Comparison of ENCODE assay signal across 8 cellular contexts in the genomic region with DNA sequence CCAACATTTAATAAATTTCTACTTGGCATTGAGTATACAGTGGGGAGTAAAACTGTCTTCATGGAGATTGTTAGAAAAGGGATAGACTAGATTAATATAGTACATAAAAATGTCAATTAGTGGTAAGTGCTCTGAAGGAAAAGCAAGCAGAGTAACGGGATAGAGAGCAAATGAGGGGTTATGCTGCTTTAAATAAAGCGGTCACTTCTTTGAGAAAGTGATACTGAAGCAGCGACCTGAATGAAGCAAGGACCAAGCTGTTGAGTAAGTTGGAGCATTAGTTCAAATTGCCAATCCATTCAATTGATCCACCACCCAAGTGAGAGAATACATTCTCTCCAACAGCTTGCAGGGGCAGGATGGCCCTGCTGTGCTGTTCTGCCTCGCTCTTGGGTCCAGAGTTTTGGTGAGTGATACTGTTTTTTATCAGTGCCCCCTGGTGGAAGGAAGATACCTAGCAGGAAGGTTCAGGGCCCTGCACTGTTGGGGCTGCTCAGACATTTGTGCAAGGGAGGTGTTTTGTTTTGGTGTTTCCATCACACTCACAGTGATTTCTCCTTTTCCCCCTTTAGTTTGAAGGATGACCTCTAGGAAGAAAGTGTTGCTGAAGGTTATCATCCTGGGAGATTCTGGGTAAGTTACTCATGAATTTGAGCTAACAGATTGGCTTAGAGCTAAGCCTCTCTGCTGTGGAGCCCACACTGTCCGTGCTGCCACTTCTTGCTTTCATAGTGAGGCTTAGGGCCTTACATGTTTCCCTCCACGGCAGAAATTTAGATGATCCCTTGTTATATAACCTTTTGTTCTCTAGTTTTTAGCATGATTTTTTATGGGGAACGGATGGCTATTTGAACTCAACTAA.
DNase-seq lines count a peak whose midpoint lies in the region; ATAC-seq and TF ChIP-seq lines count a peak whose summit lies in the region.

No MANE protein-coding gene starts in this region.

- POLR2A ChIA-PET in activated CD8-positive, alpha-beta T cell treated with anti-CD3 and anti-CD28 coated beads, Interleukin-2, amount 10 ng/mL, durations not matched to agents 7 days and 5 days (lab: Charles Lee), result interaction anchor here (1.0 to 3.5 kb wide), 2 partner anchors 114 to 145 kb away, joined by 3 to 27 read pairs; a partner anchor contains a TSS

- H3K4me3 ChIP-seq in endodermal cell (ENCODE audit: low read length) (no peak overlapping the region), mucosa of descending colon (no peak overlapping the region), stomach (no peak overlapping the region)

- H3K4me1 ChIP-seq in endodermal cell (ENCODE audit: control insufficient read depth, insufficient read depth, low read length) (peaks cover 11% of the 10 kb centered on the region), mucosa of descending colon (ENCODE audit: low read depth) (peaks cover 12% of the 10 kb centered on the region), stomach (peaks cover 14 to 60% (median 35%) of the 10 kb centered on the region in 4 donors)

- H3K27ac ChIP-seq in C4-2B (no peak overlapping the region), endodermal cell (ENCODE audit: low read depth, low read length) (peak overlapping the region; percentile 19), stomach (peak overlapping the region in 3 of 5 donors; percentile 49 to 61 (median 58))

- H3K4me1 Mint-ChIP-seq in activated CD8-positive, alpha-beta T cell treated with anti-CD3 and anti-CD28 coated beads, Interleukin-2, amount 10 ng/mL, durations not matched to agents 7 days and 5 days (ENCODE audit: low read depth), result peaks cover 76% of the 10 kb centered on the region
- peaks cover 26% of the 10 kb centered on the region for H3K4me1 Mint-ChIP-seq in endodermal cell

- 65 to 69% methylated on average over 6 to 7 of the region's 7 CpGs for WGBS in endodermal cell (ENCODE audit: insufficient coverage in 1 of 2, insufficient read length in 1 of 2), 2 experiments
- WGBS in stomach, 5 donors, result 52 to 58% (median 56%) methylated on average over 7 of the region's 7 CpGs

- H3K4me3 Mint-ChIP-seq in activated CD8-positive, alpha-beta T cell treated with anti-CD3 and anti-CD28 coated beads, Interleukin-2, amount 10 ng/mL, durations not matched to agents 7 days and 5 days, result no peak overlapping the region
- H3K4me3 Mint-ChIP-seq in endodermal cell, result no peak overlapping the region

- CTCF ChIA-PET in activated CD8-positive, alpha-beta T cell treated with anti-CD3 and anti-CD28 coated beads, Interleukin-2, amount 10 ng/mL, durations not matched to agents 7 days and 5 days (lab: Charles Lee), result interaction anchor here (0.6 to 10.7 kb wide), 44 partner anchors 9 to 234 kb away, joined by 3 to 256 read pairs (median 5); a partner anchor contains a TSS

- ATAC-seq in GM19025 (IDR thresholded peaks at IDR 0.05; ENCODE audit: low read depth, unreplicated experiment), result peak; percentile 77
- peak; percentile 68 for ATAC-seq in HG03442 (IDR thresholded peaks at IDR 0.05; ENCODE audit: unreplicated experiment)
- peak; percentile 91 for ATAC-seq in activated CD8-positive, alpha-beta T cell treated with anti-CD3 and anti-CD28 coated beads, Interleukin-2, amount 10 ng/mL, durations not matched to agents 7 days and 5 days
- ATAC-seq in mucosa of descending colon, result peak; percentile 98

- H3K27me3 ChIP-seq in endodermal cell (ENCODE audit: control insufficient read depth, insufficient read depth, low read length, poor library complexity, severe bottlenecking) (no peaks in the 10 kb centered on the region), stomach (no peaks in the 10 kb centered on the region)

- H3K9me3 ChIP-seq in endodermal cell (ENCODE audit: control insufficient read depth, low read length) (no peaks in the 10 kb centered on the region), mucosa of descending colon (no peaks in the 10 kb centered on the region), stomach (no peaks in the 10 kb centered on the region)

- H3K36me3 ChIP-seq in endodermal cell (ENCODE audit: control insufficient read depth, insufficient read depth, low read length), result peaks cover 41% of the 10 kb centered on the region
- no peaks in the 10 kb centered on the region for H3K36me3 ChIP-seq in mucosa of descending colon (ENCODE audit: low read depth)
- peaks cover 26 to 43% (median 43%) of the 10 kb centered on the region in 4 donors for H3K36me3 ChIP-seq in stomach

- H3K36me3 Mint-ChIP-seq in activated CD8-positive, alpha-beta T cell treated with anti-CD3 and anti-CD28 coated beads, Interleukin-2, amount 10 ng/mL, durations not matched to agents 7 days and 5 days (ENCODE audit: low read depth), result peaks cover 60% of the 10 kb centered on the region
- peaks cover 48% of the 10 kb centered on the region for H3K36me3 Mint-ChIP-seq in endodermal cell (ENCODE audit: low read depth)

- no peak for TF ChIP-seq POLR2A in stomach (IDR thresholded peaks at IDR 0.05)

- TF ChIP-seq CTCF in C4-2B (conservative IDR thresholded peaks at IDR 0.05), result peak; percentile 92
- TF ChIP-seq CTCF in endodermal cell (conservative IDR thresholded peaks at IDR 0.05), result peak; percentile 88
- peak; percentile 79 for TF ChIP-seq CTCF in mucosa of descending colon (IDR thresholded peaks at IDR 0.05)
- peak in 5 of 7 experiments; percentile 75 to 90 (median 89) for TF ChIP-seq CTCF in stomach (IDR thresholded peaks at IDR 0.05)

- intact Hi-C loops in mucosa of descending colon (cut with DNase I, micrococcal nuclease) (loop anchor here in 1 of 2 donors (10.0 kb wide), 1 partner anchor 170 kb away; no protein-coding TSS in a partner anchor), stomach (cut with DNase I; ENCODE audit: low total_unique reads) (loop anchor here (5.0 kb wide), 1 partner anchor 113 kb away; no protein-coding TSS in a partner anchor)

- DNase-seq in NCI-H748 treated with DMSO at 0.1 percent for 48 hours (lab: John Stamatoyannopoulos, UW), result peak; percentile 32
- peak; percentile 81 for DNase-seq in activated CD8-positive, alpha-beta T cell treated with anti-CD3 and anti-CD28 coated beads, Interleukin-2, amount 10 ng/mL, durations not matched to agents 7 days and 5 days
- DNase-seq in endodermal cell, result peak; percentile 88
- peak in 2 of 3 donors; percentile 45 to 81 for DNase-seq in mucosa of descending colon
- DNase-seq in stomach, result peak; percentile 48

- no peaks in the 10 kb centered on the region for H3K27me3 Mint-ChIP-seq in activated CD8-positive, alpha-beta T cell treated with anti-CD3 and anti-CD28 coated beads, Interleukin-2, amount 10 ng/mL, durations not matched to agents 7 days and 5 days (ENCODE audit: low read depth)
- no peaks in the 10 kb centered on the region for H3K27me3 Mint-ChIP-seq in endodermal cell (ENCODE audit: insufficient read depth)

- H3K27ac Mint-ChIP-seq in activated CD8-positive, alpha-beta T cell treated with anti-CD3 and anti-CD28 coated beads, Interleukin-2, amount 10 ng/mL, durations not matched to agents 7 days and 5 days, result peak overlapping the region; percentile 78
- H3K27ac Mint-ChIP-seq in endodermal cell, result peak overlapping the region; percentile 81

- no peaks in the 10 kb centered on the region for H3K9me3 Mint-ChIP-seq in activated CD8-positive, alpha-beta T cell treated with anti-CD3 and anti-CD28 coated beads, Interleukin-2, amount 10 ng/mL, durations not matched to agents 7 days and 5 days (ENCODE audit: insufficient read depth)
- no peaks in the 10 kb centered on the region for H3K9me3 Mint-ChIP-seq in endodermal cell

- TF ChIP-seq EP300 in stomach (IDR thresholded peaks at IDR 0.05), result no peak

- no peak overlapping the region for H3K9ac ChIP-seq in endodermal cell (ENCODE audit: extremely low read depth, low read length, poor library complexity, severe bottlenecking)

Comparison
In these comparisons a context has a peak if more than half of its experiments do, and no peak if none do; other contexts are left out.
1. DNase-seq: peak in every context shown above with its lines; median percentile 88 in endodermal cell; 81 in activated CD8-positive, alpha-beta T cell treated with anti-CD3 and anti-CD28 coated beads, Interleukin-2, amount 10 ng/mL, durations not matched to agents 7 days and 5 days; 63 in mucosa of descending colon; 48 in stomach; 32 in NCI-H748 treated with DMSO at 0.1 percent for 48 hours.